1 cellular context compared by ENCODE assay signal in the genomic region with DNA sequence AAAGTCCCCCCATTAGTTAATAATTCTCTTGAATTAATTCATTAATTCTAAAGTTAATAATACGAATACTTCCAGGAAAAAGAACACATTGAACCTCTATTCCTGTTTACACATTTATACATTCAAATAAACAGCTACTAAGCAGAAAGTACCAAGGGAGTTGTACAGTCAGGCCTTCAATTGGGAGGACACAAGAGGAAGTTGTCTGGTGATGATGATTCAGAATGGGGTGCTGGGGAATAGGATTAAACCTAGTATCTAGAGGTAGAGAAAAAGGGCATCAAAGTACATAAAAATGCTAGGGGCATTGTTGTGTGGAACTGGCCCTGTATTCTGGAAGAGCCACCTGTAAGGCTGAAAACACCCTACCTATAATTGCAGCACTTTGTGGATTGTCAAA.
TF ChIP-seq lines count a peak whose summit lies in the region.

No MANE protein-coding gene starts in this region.

TF ChIP-seq in SK-N-SH treated with all-trans-retinoic acid at 6 μM for 48 hours, 23 proteins besides CTCF, POLR2A, EP300 and RAD21 (continued from another document):
- TF ChIP-seq, protein P1, sequence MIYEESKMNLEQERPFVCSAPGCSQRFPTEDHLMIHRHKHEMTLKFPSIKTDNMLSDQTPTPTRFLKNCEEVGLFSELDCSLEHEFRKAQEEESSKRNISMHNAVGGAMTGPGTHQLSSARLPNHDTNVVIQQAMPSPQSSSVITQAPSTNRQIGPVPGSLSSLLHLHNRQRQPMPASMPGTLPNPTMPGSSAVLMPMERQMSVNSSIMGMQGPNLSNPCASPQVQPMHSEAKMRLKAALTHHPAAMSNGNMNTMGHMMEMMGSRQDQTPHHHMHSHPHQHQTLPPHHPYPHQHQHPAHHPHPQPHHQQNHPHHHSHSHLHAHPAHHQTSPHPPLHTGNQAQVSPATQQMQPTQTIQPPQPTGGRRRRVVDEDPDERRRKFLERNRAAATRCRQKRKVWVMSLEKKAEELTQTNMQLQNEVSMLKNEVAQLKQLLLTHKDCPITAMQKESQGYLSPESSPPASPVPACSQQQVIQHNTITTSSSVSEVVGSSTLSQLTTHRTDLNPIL (CRISPR knock-in tag; IDR thresholded peaks at IDR 0.05; ENCODE audit: low read depth): no peak
- TF ChIP-seq ZNF565 (CRISPR knock-in tag; conservative IDR thresholded peaks at IDR 0.05; ENCODE audit: low read depth): no peak
TF ChIP-seq in SK-N-SH treated with all-trans-retinoic acid at 6 μM for 48 hours: peak in this region for 0.
